In genomic region chr13:99322297-99323103, GRCh38 we compare ENCODE assay signal across 9 cellular contexts. TPM values are rescaled to one million over a fixed set of nuclear protein-coding genes. Genes with fewer than 3 reads are reported as not detected.
DNase-seq lines count a peak whose midpoint lies in the region; ATAC-seq and TF ChIP-seq lines count a peak whose summit lies in the region.
"Had no signal": no experiment of that assay in that cellular context is flagged by ENCODE, and none has a peak within 500 bp of the region (broad histone marks: within the 10 kb centered on the region; RNA-seq: fewer than 3 reads in every experiment).

No MANE protein-coding gene starts in this region.

- H3K27me3 ChIP-seq in OCI-LY1 (ENCODE audit: insufficient read depth, low read length): no peaks in the 10 kb centered on the region
- H3K27me3 ChIP-seq in breast epithelium: no peaks in the 10 kb centered on the region
- H3K27me3 ChIP-seq in neutrophil: no peaks in the 10 kb centered on the region
- H3K27me3 ChIP-seq in vagina: no peaks in the 10 kb centered on the region

- H3K36me3 Mint-ChIP-seq in activated CD8-positive, alpha-beta memory T cell treated with anti-CD3 and anti-CD28 coated beads, Interleukin-2, amount 10 ng/mL, durations not matched to agents 7 days and 5 days: peaks cover 41% of the 10 kb centered on the region

- peak; percentile 85 for ATAC-seq in activated CD8-positive, alpha-beta memory T cell treated with anti-CD3 and anti-CD28 coated beads, Interleukin-2, amount 10 ng/mL, durations not matched to agents 7 days and 5 days
- peak; percentile 89 for ATAC-seq in HG02798 (IDR thresholded peaks at IDR 0.05; ENCODE audit: poor library complexity, unreplicated experiment)

- TF ChIP-seq CTCF in OCI-LY1 (IDR thresholded peaks at IDR 0.05; ENCODE audit: low read length) (no peak), breast epithelium (IDR thresholded peaks at IDR 0.05) (no peak), neutrophil (IDR thresholded peaks at IDR 0.05) (no peak), vagina (IDR thresholded peaks at IDR 0.05) (no peak)

- H3K4me3 ChIP-seq in OCI-LY1 (ENCODE audit: low read depth, low read length, poor library complexity, severe bottlenecking): peak overlapping the region; percentile 20
- H3K4me3 ChIP-seq in breast epithelium: no peak overlapping the region
- no peak overlapping the region for H3K4me3 ChIP-seq in neutrophil (ENCODE audit: low read depth in 1 of 2, low read length in 1 of 2)
- H3K4me3 ChIP-seq in vagina: no peak overlapping the region

- no peaks in the 10 kb centered on the region for H3K9me3 Mint-ChIP-seq in activated CD8-positive, alpha-beta memory T cell treated with anti-CD3 and anti-CD28 coated beads, Interleukin-2, amount 10 ng/mL, durations not matched to agents 7 days and 5 days (ENCODE audit: low read depth)

- no peak for TF ChIP-seq POLR2A in breast epithelium (IDR thresholded peaks at IDR 0.05)
- no peak for TF ChIP-seq POLR2A in vagina (IDR thresholded peaks at IDR 0.05)

- H3K9me2 ChIP-seq in OCI-LY1 (ENCODE audit: low read depth, low read length): no peaks in the 10 kb centered on the region

- no peaks in the 10 kb centered on the region for H3K36me3 ChIP-seq in OCI-LY1 (ENCODE audit: insufficient read depth, low read length)
- no peaks in the 10 kb centered on the region for H3K36me3 ChIP-seq in breast epithelium
- H3K36me3 ChIP-seq in neutrophil: peaks cover 5% of the 10 kb centered on the region
- peaks cover 0 to 17% of the 10 kb centered on the region in 2 donors for H3K36me3 ChIP-seq in vagina

- no peaks in the 10 kb centered on the region for H3K27me3 Mint-ChIP-seq in activated CD8-positive, alpha-beta memory T cell treated with anti-CD3 and anti-CD28 coated beads, Interleukin-2, amount 10 ng/mL, durations not matched to agents 7 days and 5 days

- H3K9me3 ChIP-seq in OCI-LY1 (ENCODE audit: low read length): no peaks in the 10 kb centered on the region
- H3K9me3 ChIP-seq in breast epithelium: no peaks in the 10 kb centered on the region
- H3K9me3 ChIP-seq in neutrophil: no peaks in the 10 kb centered on the region
- H3K9me3 ChIP-seq in vagina: no peaks in the 10 kb centered on the region

- H3F3A ChIP-seq in OCI-LY1 (ENCODE audit: insufficient read depth, low read length): peaks cover 18% of the 10 kb centered on the region

- peaks cover 71% of the 10 kb centered on the region for H3K4me1 Mint-ChIP-seq in activated CD8-positive, alpha-beta memory T cell treated with anti-CD3 and anti-CD28 coated beads, Interleukin-2, amount 10 ng/mL, durations not matched to agents 7 days and 5 days

- intact Hi-C loops in breast epithelium (cut with DNase I; ENCODE audit: low total_unique reads): no loop called here
- intact Hi-C loops in vagina (cut with DNase I): no loop called here

- CTCF ChIA-PET in activated CD8-positive, alpha-beta memory T cell treated with anti-CD3 and anti-CD28 coated beads, Interleukin-2, amount 10 ng/mL, durations not matched to agents 7 days and 5 days (lab: Charles Lee): interaction anchor here (0.7 to 2.8 kb wide), 8 partner anchors 9 to 146 kb away, joined by 3 to 8 read pairs (median 4); no protein-coding TSS in a partner anchor

- no peak for DNase-seq in activated CD8-positive, alpha-beta memory T cell treated with anti-CD3 and anti-CD28 coated beads, Interleukin-2, amount 10 ng/mL, durations not matched to agents 7 days and 5 days
- DNase-seq in activated CD8-positive, alpha-beta memory T cell treated with anti-CD3 and anti-CD28 coated beads, Interleukin-2, amount 50 U/mL, for 48 hours: no peak
- DNase-seq in breast epithelium (ENCODE audit: low spot score in 2 of 2): no peak
- no peak for DNase-seq in vagina (ENCODE audit: extremely low spot score in 2 of 2)
- no peak for DNase-seq in hypothalamus (lab: John Stamatoyannopoulos, UW)

- H3K9ac ChIP-seq in OCI-LY1 (ENCODE audit: low read length): peak overlapping the region; percentile 71

- H3K4me2 ChIP-seq in OCI-LY1 (ENCODE audit: low read length): peak overlapping the region; percentile 58

- H3K27ac ChIP-seq in OCI-LY1 (ENCODE audit: low read depth, low read length, poor library complexity, severe bottlenecking) (peak overlapping the region; percentile 96), breast epithelium (peak overlapping the region; percentile 36 to 67), neutrophil (peak overlapping the region; percentile 46), vagina (no peak overlapping the region)
- H3K27ac ChIP-seq: C4-2B had no signal

- no peaks in the 10 kb centered on the region for H3K79me2 ChIP-seq in OCI-LY1 (ENCODE audit: insufficient read depth, low read length)

- no peak overlapping the region for H2AFZ ChIP-seq in OCI-LY1 (ENCODE audit: low read length)

- H3K4me1 ChIP-seq in OCI-LY1 (ENCODE audit: insufficient read depth, low read length, severe bottlenecking) (peaks cover 99% of the 10 kb centered on the region), breast epithelium (no peaks in the 10 kb centered on the region), neutrophil (ENCODE audit: control insufficient read depth in 1 of 2, insufficient read depth in 1 of 2, low read depth in 1 of 2, low read length in 1 of 2) (peaks cover 12 to 23% of the 10 kb centered on the region in 2 experiments), vagina (peaks cover 23% of the 10 kb centered on the region)

- H4K20me1 ChIP-seq in OCI-LY1 (ENCODE audit: insufficient read depth, low read length): no peaks in the 10 kb centered on the region

- H3K27ac Mint-ChIP-seq in activated CD8-positive, alpha-beta memory T cell treated with anti-CD3 and anti-CD28 coated beads, Interleukin-2, amount 10 ng/mL, durations not matched to agents 7 days and 5 days: peak overlapping the region; percentile 94

- H3K4me3 Mint-ChIP-seq in activated CD8-positive, alpha-beta memory T cell treated with anti-CD3 and anti-CD28 coated beads, Interleukin-2, amount 10 ng/mL, durations not matched to agents 7 days and 5 days: peak overlapping the region; percentile 60

RNA-seq across cellular contexts. Expression of gene GPR183, which starts 15.3 kb away (rescaled TPM):
- 10 to 100 TPM; 15.3 to 19.5 TPM for total RNA-seq in activated CD8-positive, alpha-beta memory T cell treated with anti-CD3 and anti-CD28 coated beads, Interleukin-2, amount 10 ng/mL, durations not matched to agents 7 days and 5 days
- total RNA-seq in breast epithelium (10 to 100 TPM; 10.2 to 30.1 (median 21.4) TPM), vagina (12.0 TPM)
